In genomic region chr3:188745031-188745430, GRCh38 we compare ENCODE assay signal across 1 cellular context.
TF ChIP-seq lines count a peak whose summit lies in the region.

No MANE protein-coding gene starts in this region.

TF ChIP-seq in liver, 16 proteins besides CTCF, POLR2A, EP300 and RAD21 (continued from another document):
- TF ChIP-seq, protein P1, sequence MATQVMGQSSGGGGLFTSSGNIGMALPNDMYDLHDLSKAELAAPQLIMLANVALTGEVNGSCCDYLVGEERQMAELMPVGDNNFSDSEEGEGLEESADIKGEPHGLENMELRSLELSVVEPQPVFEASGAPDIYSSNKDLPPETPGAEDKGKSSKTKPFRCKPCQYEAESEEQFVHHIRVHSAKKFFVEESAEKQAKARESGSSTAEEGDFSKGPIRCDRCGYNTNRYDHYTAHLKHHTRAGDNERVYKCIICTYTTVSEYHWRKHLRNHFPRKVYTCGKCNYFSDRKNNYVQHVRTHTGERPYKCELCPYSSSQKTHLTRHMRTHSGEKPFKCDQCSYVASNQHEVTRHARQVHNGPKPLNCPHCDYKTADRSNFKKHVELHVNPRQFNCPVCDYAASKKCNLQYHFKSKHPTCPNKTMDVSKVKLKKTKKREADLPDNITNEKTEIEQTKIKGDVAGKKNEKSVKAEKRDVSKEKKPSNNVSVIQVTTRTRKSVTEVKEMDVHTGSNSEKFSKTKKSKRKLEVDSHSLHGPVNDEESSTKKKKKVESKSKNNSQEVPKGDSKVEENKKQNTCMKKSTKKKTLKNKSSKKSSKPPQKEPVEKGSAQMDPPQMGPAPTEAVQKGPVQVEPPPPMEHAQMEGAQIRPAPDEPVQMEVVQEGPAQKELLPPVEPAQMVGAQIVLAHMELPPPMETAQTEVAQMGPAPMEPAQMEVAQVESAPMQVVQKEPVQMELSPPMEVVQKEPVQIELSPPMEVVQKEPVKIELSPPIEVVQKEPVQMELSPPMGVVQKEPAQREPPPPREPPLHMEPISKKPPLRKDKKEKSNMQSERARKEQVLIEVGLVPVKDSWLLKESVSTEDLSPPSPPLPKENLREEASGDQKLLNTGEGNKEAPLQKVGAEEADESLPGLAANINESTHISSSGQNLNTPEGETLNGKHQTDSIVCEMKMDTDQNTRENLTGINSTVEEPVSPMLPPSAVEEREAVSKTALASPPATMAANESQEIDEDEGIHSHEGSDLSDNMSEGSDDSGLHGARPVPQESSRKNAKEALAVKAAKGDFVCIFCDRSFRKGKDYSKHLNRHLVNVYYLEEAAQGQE (IDR thresholded peaks at IDR 0.05) = no peak
- no peak for TF ChIP-seq RXRA (IDR thresholded peaks at IDR 0.05)
- no peak for TF ChIP-seq EGR1 (IDR thresholded peaks at IDR 0.05; ENCODE audit: low read depth in 2 of 2)
